10 cellular contexts compared by ENCODE assay signal in genomic region chr6:75098709-75099108, GRCh38.
DNase-seq lines count a peak whose midpoint lies in the region; ATAC-seq, FAIRE-seq and TF ChIP-seq lines count a peak whose summit lies in the region.
"Had no signal": no experiment of that assay in that cellular context is flagged by ENCODE, and none has a peak within 500 bp of the region (broad histone marks: within the 10 kb centered on the region; RNA-seq: fewer than 3 reads in every experiment).

No MANE protein-coding gene starts in this region.

- no peaks in the 10 kb centered on the region for H3K27me3 ChIP-seq in subcutaneous abdominal adipose tissue (ENCODE audit: control insufficient read depth in 5 of 5, insufficient read depth in 4 of 5, low read length in 5 of 5)

- TF ChIP-seq CTCF in brain (conservative IDR thresholded peaks at IDR 0.05) (no peak), kidney (IDR thresholded peaks at IDR 0.05; ENCODE audit: borderline replicate concordance, extremely low read depth, insufficient read depth) (no peak)

- no peaks in the 10 kb centered on the region for H3K27me3 Mint-ChIP-seq in brain
- H3K27me3 Mint-ChIP-seq in T-helper 17 cell, result no peaks in the 10 kb centered on the region

- no peaks in the 10 kb centered on the region for H3K36me3 ChIP-seq in kidney (ENCODE audit: control insufficient read depth in 1 of 2, insufficient read depth in 2 of 2, low read length in 2 of 2)
- H3K36me3 ChIP-seq in subcutaneous abdominal adipose tissue (ENCODE audit: control insufficient read depth in 5 of 5, insufficient read depth in 5 of 5, low read length in 5 of 5), result peaks cover 4 to 14% (median 6%) of the 10 kb centered on the region in 5 donors

- no peak overlapping the region for H3K4me3 Mint-ChIP-seq in brain
- no peak overlapping the region for H3K4me3 Mint-ChIP-seq in T-helper 17 cell
- H3K4me3 Mint-ChIP-seq: naive thymus-derived CD4-positive, alpha-beta T cell had no signal

- H3K9me3 ChIP-seq in kidney (ENCODE audit: control insufficient read depth in 1 of 2, low read length in 2 of 2) (no peaks in the 10 kb centered on the region), subcutaneous abdominal adipose tissue (ENCODE audit: control insufficient read depth in 5 of 5, low read length in 5 of 5) (no peaks in the 10 kb centered on the region), T-helper 17 cell (ENCODE audit: control insufficient read depth, low read length, poor library complexity, severe bottlenecking) (no peaks in the 10 kb centered on the region)

- peak; percentile 94 for FAIRE-seq in kidney (lab: Jason Lieb, UNC)

- H3K4me3 ChIP-seq in kidney (ENCODE audit: low read length in 2 of 2), result no peak overlapping the region
- H3K4me3 ChIP-seq in subcutaneous abdominal adipose tissue (ENCODE audit: low read depth in 1 of 5, low read length in 5 of 5), result no peak overlapping the region

- H3K4me1 Mint-ChIP-seq in brain (peaks cover 7% of the 10 kb centered on the region), T-helper 17 cell (no peaks in the 10 kb centered on the region)
- H3K4me1 Mint-ChIP-seq: naive thymus-derived CD4-positive, alpha-beta T cell had no signal

- H3K27ac ChIP-seq in kidney (ENCODE audit: low read depth in 2 of 2, low read length in 2 of 2) (peak overlapping the region in 1 of 2 donors; percentile 42), subcutaneous abdominal adipose tissue (ENCODE audit: low read depth, low read length) (peak overlapping the region; percentile 81)

- intact Hi-C loops in kidney (cut with DNase I), result no loop called here

- H3K27ac Mint-ChIP-seq in brain (peak overlapping the region in 4 of 5 experiments; percentile 2 to 75 (median 34)), T-helper 17 cell (no peak overlapping the region)
- H3K27ac Mint-ChIP-seq: naive thymus-derived CD4-positive, alpha-beta T cell had no signal

- H3K9me3 Mint-ChIP-seq in brain, result no peaks in the 10 kb centered on the region

- ATAC-seq in GM18870 (IDR thresholded peaks at IDR 0.05; ENCODE audit: unreplicated experiment) (no peak), T-helper 17 cell (no peak)
- ATAC-seq: naive thymus-derived CD4-positive, alpha-beta T cell had no signal

- H3K36me3 Mint-ChIP-seq in brain (no peaks in the 10 kb centered on the region), T-helper 17 cell (ENCODE audit: low read depth) (no peaks in the 10 kb centered on the region)
- H3K36me3 Mint-ChIP-seq: naive thymus-derived CD4-positive, alpha-beta T cell had no signal

- H3K9ac ChIP-seq in kidney (ENCODE audit: low read length in 2 of 2) (no peak overlapping the region), subcutaneous abdominal adipose tissue (ENCODE audit: low read length in 5 of 5) (peak overlapping the region in 1 of 5 donors; percentile 51)

- H3K4me1 ChIP-seq in kidney (ENCODE audit: control insufficient read depth in 1 of 2, insufficient read depth in 1 of 2, low read depth in 1 of 2, low read length in 2 of 2) (peaks cover 3 to 6% of the 10 kb centered on the region in 2 donors), subcutaneous abdominal adipose tissue (ENCODE audit: control insufficient read depth in 5 of 5, insufficient read depth in 5 of 5, low read length in 5 of 5) (peaks cover 5 to 33% (median 23%) of the 10 kb centered on the region in 5 donors)

- DNase-seq in HK-2 (ENCODE audit: unreplicated experiment) (peak; percentile 49), kidney (peak; percentile 81), T-helper 17 cell (no peak), retina (no peak), NCI-H146 (lab: John Stamatoyannopoulos, UW) (no peak)
- DNase-seq: MM.1S; naive thymus-derived CD4-positive, alpha-beta T cell had no signal

Comparison
In these comparisons a context has a peak if more than half of its experiments do, and no peak if none do; other contexts are left out.
1. DNase-seq: peak in HK-2 (single experiment) and kidney (single experiment); none in T-helper 17 cell (0 of 3), retina (single experiment) and NCI-H146 (single experiment).